ENCODE assay signal across 1 cellular context in the genomic region with DNA sequence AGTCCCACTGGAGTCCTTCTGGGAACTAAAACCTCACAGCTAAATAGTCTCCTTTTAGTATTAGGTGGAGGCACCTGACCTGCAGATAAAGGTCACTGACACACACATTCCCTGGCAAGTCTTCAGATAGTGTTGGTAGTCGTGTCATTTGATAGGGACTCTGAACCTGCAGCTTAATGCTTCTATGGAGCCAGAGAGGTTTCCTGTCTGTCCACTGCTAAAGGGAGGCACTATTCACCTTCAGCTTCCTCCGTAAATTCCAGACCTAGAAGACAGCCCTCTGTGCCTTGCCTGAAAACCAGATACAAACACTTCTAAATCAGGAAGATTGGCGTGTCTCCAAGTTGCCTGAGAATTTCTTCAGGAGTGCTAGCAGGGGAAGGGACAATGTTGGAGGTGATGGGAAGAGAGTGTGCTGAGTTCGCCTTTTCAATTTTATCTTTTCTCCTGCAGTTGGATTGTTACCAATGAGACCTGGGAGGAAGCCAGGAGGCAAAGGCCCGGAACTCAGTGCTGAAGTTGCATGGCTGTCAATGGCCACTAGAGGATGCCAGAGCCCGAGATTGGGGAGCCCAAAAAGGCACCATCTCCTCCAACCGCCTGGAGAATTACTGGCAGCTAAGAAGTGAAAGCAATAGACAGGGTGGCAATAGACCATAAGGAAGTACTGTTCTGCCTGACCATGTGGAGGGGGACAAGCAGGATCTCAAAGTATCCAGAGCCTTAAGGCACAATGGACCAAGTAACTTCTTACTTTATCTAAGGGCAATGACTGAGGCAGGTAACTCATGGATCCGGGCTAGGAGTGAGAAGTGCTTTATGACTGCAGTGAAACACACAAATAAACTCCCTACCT.
TF ChIP-seq lines count a peak whose summit lies in the region.

No MANE protein-coding gene starts in this region.

TF ChIP-seq in GM23338, 12 proteins besides CTCF, POLR2A, EP300 and RAD21 (continued from another document):
- TF ChIP-seq, protein P1, sequence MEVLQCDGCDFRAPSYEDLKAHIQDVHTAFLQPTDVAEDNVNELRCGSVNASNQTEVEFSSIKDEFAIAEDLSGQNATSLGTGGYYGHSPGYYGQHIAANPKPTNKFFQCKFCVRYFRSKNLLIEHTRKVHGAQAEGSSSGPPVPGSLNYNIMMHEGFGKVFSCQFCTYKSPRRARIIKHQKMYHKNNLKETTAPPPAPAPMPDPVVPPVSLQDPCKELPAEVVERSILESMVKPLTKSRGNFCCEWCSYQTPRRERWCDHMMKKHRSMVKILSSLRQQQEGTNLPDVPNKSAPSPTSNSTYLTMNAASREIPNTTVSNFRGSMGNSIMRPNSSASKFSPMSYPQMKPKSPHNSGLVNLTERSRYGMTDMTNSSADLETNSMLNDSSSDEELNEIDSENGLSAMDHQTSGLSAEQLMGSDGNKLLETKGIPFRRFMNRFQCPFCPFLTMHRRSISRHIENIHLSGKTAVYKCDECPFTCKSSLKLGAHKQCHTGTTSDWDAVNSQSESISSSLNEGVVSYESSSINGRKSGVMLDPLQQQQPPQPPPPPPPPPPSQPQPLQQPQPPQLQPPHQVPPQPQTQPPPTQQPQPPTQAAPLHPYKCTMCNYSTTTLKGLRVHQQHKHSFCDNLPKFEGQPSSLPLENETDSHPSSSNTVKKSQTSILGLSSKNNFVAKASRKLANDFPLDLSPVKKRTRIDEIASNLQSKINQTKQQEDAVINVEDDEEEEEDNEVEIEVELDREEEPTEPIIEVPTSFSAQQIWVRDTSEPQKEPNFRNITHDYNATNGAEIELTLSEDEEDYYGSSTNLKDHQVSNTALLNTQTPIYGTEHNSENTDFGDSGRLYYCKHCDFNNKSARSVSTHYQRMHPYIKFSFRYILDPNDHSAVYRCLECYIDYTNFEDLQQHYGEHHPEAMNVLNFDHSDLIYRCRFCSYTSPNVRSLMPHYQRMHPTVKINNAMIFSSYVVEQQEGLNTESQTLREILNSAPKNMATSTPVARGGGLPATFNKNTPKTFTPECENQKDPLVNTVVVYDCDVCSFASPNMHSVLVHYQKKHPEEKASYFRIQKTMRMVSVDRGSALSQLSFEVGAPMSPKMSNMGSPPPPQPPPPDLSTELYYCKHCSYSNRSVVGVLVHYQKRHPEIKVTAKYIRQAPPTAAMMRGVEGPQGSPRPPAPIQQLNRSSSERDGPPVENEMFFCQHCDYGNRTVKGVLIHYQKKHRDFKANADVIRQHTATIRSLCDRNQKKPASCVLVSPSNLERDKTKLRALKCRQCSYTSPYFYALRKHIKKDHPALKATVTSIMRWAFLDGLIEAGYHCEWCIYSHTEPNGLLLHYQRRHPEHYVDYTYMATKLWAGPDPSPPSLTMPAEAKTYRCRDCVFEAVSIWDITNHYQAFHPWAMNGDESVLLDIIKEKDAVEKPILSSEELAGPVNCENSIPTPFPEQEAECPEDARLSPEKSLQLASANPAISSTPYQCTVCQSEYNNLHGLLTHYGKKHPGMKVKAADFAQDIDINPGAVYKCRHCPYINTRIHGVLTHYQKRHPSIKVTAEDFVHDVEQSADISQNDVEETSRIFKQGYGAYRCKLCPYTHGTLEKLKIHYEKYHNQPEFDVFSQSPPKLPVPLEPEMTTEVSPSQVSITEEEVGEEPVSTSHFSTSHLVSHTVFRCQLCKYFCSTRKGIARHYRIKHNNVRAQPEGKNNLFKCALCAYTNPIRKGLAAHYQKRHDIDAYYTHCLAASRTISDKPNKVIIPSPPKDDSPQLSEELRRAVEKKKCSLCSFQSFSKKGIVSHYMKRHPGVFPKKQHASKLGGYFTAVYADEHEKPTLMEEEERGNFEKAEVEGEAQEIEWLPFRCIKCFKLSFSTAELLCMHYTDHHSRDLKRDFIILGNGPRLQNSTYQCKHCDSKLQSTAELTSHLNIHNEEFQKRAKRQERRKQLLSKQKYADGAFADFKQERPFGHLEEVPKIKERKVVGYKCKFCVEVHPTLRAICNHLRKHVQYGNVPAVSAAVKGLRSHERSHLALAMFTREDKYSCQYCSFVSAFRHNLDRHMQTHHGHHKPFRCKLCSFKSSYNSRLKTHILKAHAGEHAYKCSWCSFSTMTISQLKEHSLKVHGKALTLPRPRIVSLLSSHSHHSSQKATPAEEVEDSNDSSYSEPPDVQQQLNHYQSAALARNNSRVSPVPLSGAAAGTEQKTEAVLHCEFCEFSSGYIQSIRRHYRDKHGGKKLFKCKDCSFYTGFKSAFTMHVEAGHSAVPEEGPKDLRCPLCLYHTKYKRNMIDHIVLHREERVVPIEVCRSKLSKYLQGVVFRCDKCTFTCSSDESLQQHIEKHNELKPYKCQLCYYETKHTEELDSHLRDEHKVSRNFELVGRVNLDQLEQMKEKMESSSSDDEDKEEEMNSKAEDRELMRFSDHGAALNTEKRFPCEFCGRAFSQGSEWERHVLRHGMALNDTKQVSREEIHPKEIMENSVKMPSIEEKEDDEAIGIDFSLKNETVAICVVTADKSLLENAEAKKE (CRISPR knock-in tag; IDR thresholded peaks at IDR 0.05), result no peak
